7 cellular contexts compared by ENCODE assay signal in genomic region chr3:179791793-179792192, GRCh38.
"Had no signal": no experiment of that assay in that cellular context is flagged by ENCODE, and none has a peak within 500 bp of the region (broad histone marks: within the 10 kb centered on the region; RNA-seq: fewer than 3 reads in every experiment).

No MANE protein-coding gene starts in this region.

- ATAC-seq: GM12878 had no signal

- FAIRE-seq: GM12878, GM12891, GM12892, GM18507, GM19239 had no signal

- DNase-seq: GDM1, GF-D8 had no signal

- H3K4me3 ChIP-seq: GM12878 had no signal
